Comparison of ENCODE assay signal across 15 cellular contexts in the genomic region with DNA sequence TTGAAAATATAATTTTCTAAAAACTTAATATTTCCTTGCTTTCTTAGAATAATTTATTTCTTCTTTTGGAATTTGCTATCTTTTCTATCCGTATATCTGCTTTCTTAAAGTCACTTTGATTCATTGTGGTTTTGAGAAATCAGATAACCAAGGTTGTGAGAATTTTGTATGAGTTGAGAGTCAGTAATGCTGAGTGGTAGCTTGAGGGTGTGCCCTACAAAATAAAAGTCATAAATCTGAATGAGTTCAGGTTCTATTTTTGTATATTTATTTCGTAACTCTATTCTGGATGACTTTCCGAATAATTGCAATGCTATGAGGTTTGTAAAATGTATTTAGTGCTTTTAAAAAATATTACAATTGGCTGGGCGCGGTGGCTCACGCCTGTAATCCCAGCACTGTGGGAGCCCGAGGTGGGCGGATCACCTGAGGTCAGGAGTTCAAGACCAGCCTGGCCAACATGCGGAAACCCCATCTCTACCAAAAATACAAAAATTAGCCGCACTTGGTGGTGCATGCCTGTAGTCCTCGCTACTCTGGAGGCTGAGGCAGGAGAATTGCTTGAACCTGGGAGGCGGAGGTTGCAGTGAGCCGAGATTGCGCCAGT. TPM values are rescaled to one million over a fixed set of nuclear protein-coding genes. Genes with fewer than 3 reads are reported as not detected.
DNase-seq lines count a peak whose midpoint lies in the region; ATAC-seq and TF ChIP-seq lines count a peak whose summit lies in the region.
"Had no signal": no experiment of that assay in that cellular context is flagged by ENCODE, and none has a peak within 500 bp of the region (broad histone marks: within the 10 kb centered on the region; RNA-seq: fewer than 3 reads in every experiment).

No MANE protein-coding gene starts in this region.

- peak; percentile 89 to 96 for ATAC-seq in gastrocnemius medialis
- no peak for ATAC-seq in GM18909 (IDR thresholded peaks at IDR 0.05; ENCODE audit: poor library complexity, unreplicated experiment)
- ATAC-seq: effector memory CD8-positive, alpha-beta T cell had no signal

- DNase-seq in GM04503 (ENCODE audit: low read depth), result peak; percentile 58
- DNase-seq in NOMO-1 treated with dmso at 0.1 percent for 144 hours (lab: John Stamatoyannopoulos, UW; ENCODE audit: unreplicated experiment), result peak; percentile 49
- peak; percentile 38 for DNase-seq in epithelial cell of esophagus (ENCODE audit: low read depth)
- DNase-seq in gastrocnemius medialis, result no peak
- DNase-seq in stimulated activated CD4-positive, alpha-beta T cell treated with anti-CD3 and anti-CD28 coated beads, Interleukin-4, amount 100 ng/mL, for 24 hours, result no peak
- DNase-seq in stimulated activated CD4-positive, alpha-beta T cell treated with anti-CD3 and anti-CD28 coated beads, Interleukin-15, amount 100 ng/mL, for 24 hours, result no peak
- DNase-seq: activated CD8-positive, alpha-beta memory T cell treated with anti-CD3 and anti-CD28 coated beads for 24 hours; activated effector memory CD4-positive, alpha-beta T cell treated with anti-CD3 and anti-CD28 coated beads, Interleukin-2, amount 50 U/mL, for 16 hours; effector memory CD8-positive, alpha-beta T cell; glutamatergic neuron; NCI-H1092; NCI-H2171 treated with DMSO at 0.1 percent for 48 hours had no signal

- peaks cover 5 to 15% of the 10 kb centered on the region in 2 donors for H3K4me1 ChIP-seq in gastrocnemius medialis
- H3K4me1 ChIP-seq: parathyroid adenoma had no signal

- intact Hi-C loops in gastrocnemius medialis (cut with DNase I; ENCODE audit: low total_unique reads), result no loop called here

- no peaks in the 10 kb centered on the region for H3K27me3 ChIP-seq in gastrocnemius medialis
- H3K27me3 ChIP-seq: suprapubic skin had no signal

- in situ Hi-C loops in gastrocnemius medialis (cut with MboI; ENCODE audit: low sequenced_read_pairs in 4 of 4), result loop anchor here in 2 of 4 donors (25.0 kb wide), 1 partner anchor 418 kb away; the partner anchor contains the start of genes HELQ (in 2 of the 2) and MRPS18C (in 2 of the 2)

- TF ChIP-seq CTCF in epithelial cell of esophagus (IDR thresholded peaks at IDR 0.05; ENCODE audit: insufficient read depth, low read depth, low read length, missing control alignments) (no peak), gastrocnemius medialis (IDR thresholded peaks at IDR 0.05 in 4 of 5, conservative IDR thresholded peaks at IDR 0.05 in 1 of 5) (no peak)

- H3K4me3 ChIP-seq in epithelial cell of esophagus (ENCODE audit: low read length) (no peak overlapping the region), gastrocnemius medialis (no peak overlapping the region)
- H3K4me3 ChIP-seq: suprapubic skin had no signal

- H3K9me3 ChIP-seq in gastrocnemius medialis, result no peaks in the 10 kb centered on the region
- H3K9me3 ChIP-seq: suprapubic skin had no signal

- H3K27ac ChIP-seq in gastrocnemius medialis, result peak overlapping the region; percentile 59 to 76 (median 72)
- H3K27ac ChIP-seq: parathyroid adenoma, suprapubic skin had no signal

- peaks cover 0 to 3% of the 10 kb centered on the region in 2 donors for H3K36me3 ChIP-seq in gastrocnemius medialis
- H3K36me3 ChIP-seq: suprapubic skin had no signal

- no peak for TF ChIP-seq POLR2A in gastrocnemius medialis (IDR thresholded peaks at IDR 0.05)

RNA-seq across cellular contexts. Expression of gene COPS4, which starts 8.9 kb away (rescaled TPM):
- total RNA-seq in gastrocnemius medialis, result 100 to 1,000 TPM in 2 of 4 donors, 10 to 100 TPM in 2; 67.9 to 151 (median 91.9) TPM

RNA-seq across cellular contexts. Expression of gene LIN54, which starts 33.3 kb away (rescaled TPM):
- total RNA-seq in gastrocnemius medialis, result 10 to 100 TPM; 12.0 to 25.0 (median 14.5) TPM

Comparison
In these comparisons a context has a peak if more than half of its experiments do, and no peak if none do; other contexts are left out.
1. DNase-seq: peak in GM04503 (single experiment), NOMO-1 treated with dmso at 0.1 percent for 144 hours (single experiment) and epithelial cell of esophagus (single experiment); none in gastrocnemius medialis (0 of 2), stimulated activated CD4-positive, alpha-beta T cell treated with anti-CD3 and anti-CD28 coated beads, Interleukin-4, amount 100 ng/mL, for 24 hours (single experiment) and stimulated activated CD4-positive, alpha-beta T cell treated with anti-CD3 and anti-CD28 coated beads, Interleukin-15, amount 100 ng/mL, for 24 hours (single experiment).